ENCODE assay signal across 10 cellular contexts in the genomic region with DNA sequence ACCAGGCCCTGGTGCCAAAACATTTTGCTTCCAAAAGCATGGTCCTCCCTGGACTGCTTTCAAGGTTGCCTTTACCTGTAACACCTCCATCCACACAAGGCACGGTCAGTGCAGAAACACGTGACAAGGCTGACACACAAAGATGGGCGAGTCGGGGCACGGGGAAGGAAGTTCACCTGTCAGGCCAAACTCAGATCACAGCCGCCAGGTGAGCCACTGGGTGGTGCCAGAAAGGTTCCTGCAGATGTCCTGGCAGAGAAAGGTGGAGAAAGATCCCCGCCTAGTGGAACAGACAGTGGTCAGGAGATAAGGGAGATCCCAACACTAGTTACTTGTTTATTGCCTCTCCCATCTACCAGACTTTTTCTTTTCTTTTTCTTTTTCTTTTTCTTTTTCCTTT.
DNase-seq lines count a peak whose midpoint lies in the region; ATAC-seq and TF ChIP-seq lines count a peak whose summit lies in the region.
"Had no signal": no experiment of that assay in that cellular context is flagged by ENCODE, and none has a peak within 500 bp of the region (broad histone marks: within the 10 kb centered on the region; RNA-seq: fewer than 3 reads in every experiment).

No MANE protein-coding gene starts in this region.

- TF ChIP-seq CTCF in Peyer's patch (IDR thresholded peaks at IDR 0.05) (peak in 4 of 6 experiments; percentile 18 to 71 (median 71)), gastrocnemius medialis (IDR thresholded peaks at IDR 0.05 in 4 of 5, conservative IDR thresholded peaks at IDR 0.05 in 1 of 5) (no peak)

- no peaks in the 10 kb centered on the region for H4K20me1 ChIP-seq in Karpas-422 (ENCODE audit: insufficient read depth, low read depth, low read length)

- H3K27me3 ChIP-seq in Karpas-422 (ENCODE audit: low read length): no peaks in the 10 kb centered on the region
- no peaks in the 10 kb centered on the region for H3K27me3 ChIP-seq in Peyer's patch
- peaks cover 0 to 5% (median 0%) of the 10 kb centered on the region in 3 donors for H3K27me3 ChIP-seq in gastrocnemius medialis

- no peak overlapping the region for H3K9ac ChIP-seq in Karpas-422 (ENCODE audit: low read length)

- H2AFZ ChIP-seq in Karpas-422 (ENCODE audit: low read length): no peak overlapping the region

- no peaks in the 10 kb centered on the region for H3K9me3 ChIP-seq in Karpas-422 (ENCODE audit: low read length)
- no peaks in the 10 kb centered on the region for H3K9me3 ChIP-seq in Peyer's patch
- no peaks in the 10 kb centered on the region for H3K9me3 ChIP-seq in gastrocnemius medialis

- H3K27ac ChIP-seq in Karpas-422 (ENCODE audit: low read length) (no peak overlapping the region), Peyer's patch (no peak overlapping the region), gastrocnemius medialis (no peak overlapping the region)

- DNase-seq in DMS79 (lab: John Stamatoyannopoulos, UW) (peak; percentile 24), Karpas-422 (peak; percentile 58), Peyer's patch (peak in 2 of 3 donors; percentile 62 to 67), kidney tubule cell (ENCODE audit: low spot score) (peak; percentile 75), gastrocnemius medialis (no peak), NAMALWA (ENCODE audit: low spot score) (no peak)
- DNase-seq in effector CD4-positive, alpha-beta T cell: no peak
- DNase-seq: activated naive CD8-positive, alpha-beta T cell treated with anti-CD3 and anti-CD28 coated beads, Interleukin-2, amount 10 ng/mL, durations not matched to agents 7 days and 5 days; T-helper 17 cell had no signal

- no peaks in the 10 kb centered on the region for H3K36me3 ChIP-seq in Karpas-422 (ENCODE audit: insufficient read depth, low read length)
- H3K36me3 ChIP-seq in Peyer's patch: no peaks in the 10 kb centered on the region
- no peaks in the 10 kb centered on the region for H3K36me3 ChIP-seq in gastrocnemius medialis

- H3K4me1 ChIP-seq in Karpas-422 (ENCODE audit: low read length): no peaks in the 10 kb centered on the region
- H3K4me1 ChIP-seq in Peyer's patch: no peaks in the 10 kb centered on the region
- no peaks in the 10 kb centered on the region for H3K4me1 ChIP-seq in gastrocnemius medialis

- no peak for TF ChIP-seq POLR2A in Peyer's patch (IDR thresholded peaks at IDR 0.05)
- TF ChIP-seq POLR2A in gastrocnemius medialis (IDR thresholded peaks at IDR 0.05): no peak

- ATAC-seq in gastrocnemius medialis (no peak), HG03196 (IDR thresholded peaks at IDR 0.05; ENCODE audit: unreplicated experiment) (no peak)
- ATAC-seq: T-helper 17 cell had no signal

- H3K4me2 ChIP-seq in Karpas-422 (ENCODE audit: low read depth, low read length, poor library complexity, severe bottlenecking): no peak overlapping the region

- H3K4me3 ChIP-seq in Karpas-422 (ENCODE audit: low read length): no peak overlapping the region
- H3K4me3 ChIP-seq in Peyer's patch: no peak overlapping the region
- H3K4me3 ChIP-seq in gastrocnemius medialis: no peak overlapping the region

- no peaks in the 10 kb centered on the region for H3K79me2 ChIP-seq in Karpas-422 (ENCODE audit: low read length)

- intact Hi-C loops in gastrocnemius medialis (cut with DNase I; ENCODE audit: low total_unique reads): no loop called here

- no peaks in the 10 kb centered on the region for H3K9me2 ChIP-seq in Karpas-422 (replicated peaks; ENCODE audit: insufficient read depth, low read length)

- in situ Hi-C loops in gastrocnemius medialis (cut with MboI; ENCODE audit: low sequenced_read_pairs in 4 of 4): no loop called here

Comparison
In these comparisons a context has a peak if more than half of its experiments do, and no peak if none do; other contexts are left out.
1. DNase-seq: peak in DMS79 (single experiment), Karpas-422 (single experiment), Peyer's patch (2 of 3) and kidney tubule cell (single experiment); none in gastrocnemius medialis (0 of 2), effector CD4-positive, alpha-beta T cell (single experiment) and NAMALWA (single experiment).
2. CTCF ChIP-seq: peak in Peyer's patch (4 of 6); none in gastrocnemius medialis (0 of 5).